In genomic region chrX:34584781-34585180, GRCh38 we compare ENCODE assay signal across 1 cellular context.
TF ChIP-seq lines count a peak whose summit lies in the region.

No MANE protein-coding gene starts in this region.

TF ChIP-seq in GM23338, 12 proteins besides CTCF, POLR2A, EP300 and RAD21 (continued from another document):
- TF ChIP-seq, protein P1, sequence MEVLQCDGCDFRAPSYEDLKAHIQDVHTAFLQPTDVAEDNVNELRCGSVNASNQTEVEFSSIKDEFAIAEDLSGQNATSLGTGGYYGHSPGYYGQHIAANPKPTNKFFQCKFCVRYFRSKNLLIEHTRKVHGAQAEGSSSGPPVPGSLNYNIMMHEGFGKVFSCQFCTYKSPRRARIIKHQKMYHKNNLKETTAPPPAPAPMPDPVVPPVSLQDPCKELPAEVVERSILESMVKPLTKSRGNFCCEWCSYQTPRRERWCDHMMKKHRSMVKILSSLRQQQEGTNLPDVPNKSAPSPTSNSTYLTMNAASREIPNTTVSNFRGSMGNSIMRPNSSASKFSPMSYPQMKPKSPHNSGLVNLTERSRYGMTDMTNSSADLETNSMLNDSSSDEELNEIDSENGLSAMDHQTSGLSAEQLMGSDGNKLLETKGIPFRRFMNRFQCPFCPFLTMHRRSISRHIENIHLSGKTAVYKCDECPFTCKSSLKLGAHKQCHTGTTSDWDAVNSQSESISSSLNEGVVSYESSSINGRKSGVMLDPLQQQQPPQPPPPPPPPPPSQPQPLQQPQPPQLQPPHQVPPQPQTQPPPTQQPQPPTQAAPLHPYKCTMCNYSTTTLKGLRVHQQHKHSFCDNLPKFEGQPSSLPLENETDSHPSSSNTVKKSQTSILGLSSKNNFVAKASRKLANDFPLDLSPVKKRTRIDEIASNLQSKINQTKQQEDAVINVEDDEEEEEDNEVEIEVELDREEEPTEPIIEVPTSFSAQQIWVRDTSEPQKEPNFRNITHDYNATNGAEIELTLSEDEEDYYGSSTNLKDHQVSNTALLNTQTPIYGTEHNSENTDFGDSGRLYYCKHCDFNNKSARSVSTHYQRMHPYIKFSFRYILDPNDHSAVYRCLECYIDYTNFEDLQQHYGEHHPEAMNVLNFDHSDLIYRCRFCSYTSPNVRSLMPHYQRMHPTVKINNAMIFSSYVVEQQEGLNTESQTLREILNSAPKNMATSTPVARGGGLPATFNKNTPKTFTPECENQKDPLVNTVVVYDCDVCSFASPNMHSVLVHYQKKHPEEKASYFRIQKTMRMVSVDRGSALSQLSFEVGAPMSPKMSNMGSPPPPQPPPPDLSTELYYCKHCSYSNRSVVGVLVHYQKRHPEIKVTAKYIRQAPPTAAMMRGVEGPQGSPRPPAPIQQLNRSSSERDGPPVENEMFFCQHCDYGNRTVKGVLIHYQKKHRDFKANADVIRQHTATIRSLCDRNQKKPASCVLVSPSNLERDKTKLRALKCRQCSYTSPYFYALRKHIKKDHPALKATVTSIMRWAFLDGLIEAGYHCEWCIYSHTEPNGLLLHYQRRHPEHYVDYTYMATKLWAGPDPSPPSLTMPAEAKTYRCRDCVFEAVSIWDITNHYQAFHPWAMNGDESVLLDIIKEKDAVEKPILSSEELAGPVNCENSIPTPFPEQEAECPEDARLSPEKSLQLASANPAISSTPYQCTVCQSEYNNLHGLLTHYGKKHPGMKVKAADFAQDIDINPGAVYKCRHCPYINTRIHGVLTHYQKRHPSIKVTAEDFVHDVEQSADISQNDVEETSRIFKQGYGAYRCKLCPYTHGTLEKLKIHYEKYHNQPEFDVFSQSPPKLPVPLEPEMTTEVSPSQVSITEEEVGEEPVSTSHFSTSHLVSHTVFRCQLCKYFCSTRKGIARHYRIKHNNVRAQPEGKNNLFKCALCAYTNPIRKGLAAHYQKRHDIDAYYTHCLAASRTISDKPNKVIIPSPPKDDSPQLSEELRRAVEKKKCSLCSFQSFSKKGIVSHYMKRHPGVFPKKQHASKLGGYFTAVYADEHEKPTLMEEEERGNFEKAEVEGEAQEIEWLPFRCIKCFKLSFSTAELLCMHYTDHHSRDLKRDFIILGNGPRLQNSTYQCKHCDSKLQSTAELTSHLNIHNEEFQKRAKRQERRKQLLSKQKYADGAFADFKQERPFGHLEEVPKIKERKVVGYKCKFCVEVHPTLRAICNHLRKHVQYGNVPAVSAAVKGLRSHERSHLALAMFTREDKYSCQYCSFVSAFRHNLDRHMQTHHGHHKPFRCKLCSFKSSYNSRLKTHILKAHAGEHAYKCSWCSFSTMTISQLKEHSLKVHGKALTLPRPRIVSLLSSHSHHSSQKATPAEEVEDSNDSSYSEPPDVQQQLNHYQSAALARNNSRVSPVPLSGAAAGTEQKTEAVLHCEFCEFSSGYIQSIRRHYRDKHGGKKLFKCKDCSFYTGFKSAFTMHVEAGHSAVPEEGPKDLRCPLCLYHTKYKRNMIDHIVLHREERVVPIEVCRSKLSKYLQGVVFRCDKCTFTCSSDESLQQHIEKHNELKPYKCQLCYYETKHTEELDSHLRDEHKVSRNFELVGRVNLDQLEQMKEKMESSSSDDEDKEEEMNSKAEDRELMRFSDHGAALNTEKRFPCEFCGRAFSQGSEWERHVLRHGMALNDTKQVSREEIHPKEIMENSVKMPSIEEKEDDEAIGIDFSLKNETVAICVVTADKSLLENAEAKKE (CRISPR knock-in tag; IDR thresholded peaks at IDR 0.05), result no peak
- TF ChIP-seq STAT1 (IDR thresholded peaks at IDR 0.05; ENCODE audit: unreplicated experiment), result no peak
- TF ChIP-seq ZNF331 (CRISPR knock-in tag; IDR thresholded peaks at IDR 0.05; ENCODE audit: low read depth), result no peak
- no peak for TF ChIP-seq NANOG (IDR thresholded peaks at IDR 0.05; ENCODE audit: borderline replicate concordance)
- no peak for TF ChIP-seq REST (IDR thresholded peaks at IDR 0.05; ENCODE audit: unreplicated experiment)
- no peak for TF ChIP-seq EZH2 (IDR thresholded peaks at IDR 0.05; ENCODE audit: low read depth, unreplicated experiment)
